38 cellular contexts compared by ENCODE assay signal in genomic region chr5:175649967-175650366, GRCh38.
"Had no signal": no experiment of that assay in that cellular context is flagged by ENCODE, and none has a peak within 500 bp of the region (broad histone marks: within the 10 kb centered on the region; RNA-seq: fewer than 3 reads in every experiment).

No MANE protein-coding gene starts in this region.

- DNase-seq: activated CD4-positive, alpha-beta memory T cell treated with anti-CD3 and anti-CD28 coated beads for 36 hours; activated CD4-positive, alpha-beta T cell treated with anti-CD3 and anti-CD28 coated beads, Interleukin-2, amount 10 ng/mL, durations not matched to agents 24 days and 14 days; activated CD4-positive, CD25-positive, alpha-beta regulatory T cell treated with anti-CD3 and anti-CD28 coated beads, Interleukin-2, amount 50 U/mL, for 72 hours; activated gamma-delta T cell treated with Interleukin-2 at 50 U/mL for 16 hours; activated naive CD4-positive, alpha-beta T cell treated with anti-CD3 and anti-CD28 coated beads, Interleukin-2, amount 50 U/mL, for 16 hours; activated T-cell treated with anti-CD3 and anti-CD28 coated beads, Interleukin-2, amount 50 U/mL, for 4 hours; anterior cingulate cortex; body of pancreas; cerebellar nuclear complex; colonic mucosa; effector CD8-positive, alpha-beta T cell; esophagus squamous epithelium; foreskin melanocyte; heart right ventricle; left ventricle myocardium inferior; nephron progenitor cell; ovary; stimulated activated CD4-positive, alpha-beta T cell treated with anti-CD3 and anti-CD28 coated beads, Interleukin-1b, Interleukin-23, amount 100 ng/mL, for 48 hours; stimulated activated CD4-positive, alpha-beta T cell treated with anti-CD3 and anti-CD28 coated beads, Interleukin-4, amount 100 ng/mL, for 4 hours; stimulated activated CD8-positive, alpha-beta memory T cell treated with anti-CD3 and anti-CD28 coated beads, Interleukin-4, amount 100 ng/mL, for 48 hours; stimulated activated naive CD8-positive, alpha-beta T cell treated with anti-CD3 and anti-CD28 coated beads, Interleukin-15, amount 100 ng/mL, for 72 hours; substantia nigra; T-helper 17 cell; T1000; thyroid gland; upper lobe of left lung; WERI-Rb-1 had no signal

- FAIRE-seq: endometrium, islet of Langerhans had no signal

- H3K27ac ChIP-seq: body of pancreas, cardiac muscle cell, colonic mucosa, epithelial cell of prostate, esophagus squamous epithelium, heart right ventricle, left ventricle myocardium inferior, neutrophil, ovary, prostate gland, thyroid gland, upper lobe of left lung, vagina, WERI-Rb-1 had no signal

- H3K27me3 ChIP-seq: body of pancreas, cardiac muscle cell, colonic mucosa, heart right ventricle, neutrophil, ovary, thyroid gland, upper lobe of left lung, vagina had no signal

- H3K4me2 ChIP-seq: smooth muscle cell had no signal

- H3K4me1 ChIP-seq: body of pancreas, colonic mucosa, esophagus squamous epithelium, left ventricle myocardium inferior, prostate gland, vagina had no signal

- ATAC-seq: activated T-cell treated with anti-CD3 and anti-CD28 coated beads, Interleukin-2, amount 50 U/mL, for 4 hours; activated T-helper 17 cell treated with anti-CD3 and anti-CD28 coated beads, Interleukin-2, amount 50 U/mL, for 72 hours; body of pancreas; heart right ventricle; stimulated activated memory B cell treated with anti-CD40 and anti-IgM and Interleukin-4, amounts not matched to agents 10 μg/mL and 1 μg/mL and 100 μg/mL, for 72 hours; stimulated activated naive CD8-positive, alpha-beta T cell treated with anti-CD3 and anti-CD28 coated beads, Interleukin-15, amount 100 ng/mL, for 72 hours; T-helper 17 cell had no signal

- H3K9me3 ChIP-seq: colonic mucosa, neutrophil, prostate gland, thyroid gland, vagina had no signal

- H3K36me3 ChIP-seq: cardiac muscle cell, colonic mucosa, esophagus squamous epithelium, heart right ventricle, left ventricle myocardium inferior, neutrophil, ovary, prostate gland, thyroid gland, upper lobe of left lung, vagina, WERI-Rb-1 had no signal

- H3K4me3 ChIP-seq: body of pancreas, cardiac muscle cell, colonic mucosa, esophagus squamous epithelium, heart right ventricle, left ventricle myocardium inferior, lung, ovary, prostate gland, smooth muscle cell, thyroid gland, upper lobe of left lung, vagina had no signal
